In genomic region chr22:36760716-36761115, GRCh38 we compare ENCODE assay signal across 23 cellular contexts. TPM values are rescaled to one million over a fixed set of nuclear protein-coding genes. Genes with fewer than 3 reads are reported as not detected.
DNase-seq lines count a peak whose midpoint lies in the region; ATAC-seq and TF ChIP-seq lines count a peak whose summit lies in the region.
"Had no signal": no experiment of that assay in that cellular context is flagged by ENCODE, and none has a peak within 500 bp of the region (broad histone marks: within the 10 kb centered on the region; RNA-seq: fewer than 3 reads in every experiment).

No MANE protein-coding gene starts in this region.

- no peaks in the 10 kb centered on the region for H3K23me2 ChIP-seq in H9 (ENCODE audit: insufficient read length, low read depth, low read length, poor library complexity, severe bottlenecking)

- H4K5ac ChIP-seq in H9 (ENCODE audit: insufficient read length, low read depth, low read length): no peak overlapping the region

- H2BK120ac ChIP-seq in H9 (ENCODE audit: low read depth, low read length, poor library complexity, severe bottlenecking): no peak overlapping the region

- H3K14ac ChIP-seq in H9 (ENCODE audit: insufficient read depth, low read length): no peak overlapping the region

- H3K27ac Mint-ChIP-seq in H9 (no peak overlapping the region), osteocyte (ENCODE audit: unreplicated experiment) (no peak overlapping the region)
- H3K27ac Mint-ChIP-seq: CD4-positive, alpha-beta T cell; T-helper 1 cell treated with Interleukin-12 subunit alpha and Interleukin-12 subunit beta and Interleukin-4 antibody, amounts not matched to agents 30 μg/mL and 1 μg/mL, for 36 hours had no signal

- in situ Hi-C loops in brain microvascular endothelial cell (cut with HindIII; ENCODE audit: low pct_ligation_motif_present, low sequenced_read_pairs): no loop called here

- no peaks in the 10 kb centered on the region for H3F3A ChIP-seq in PC-3 (ENCODE audit: low read length, unreplicated experiment)

- no CpG with 5 or more reads among the region's 10 CpGs for WGBS in H9 (ENCODE audit: extremely low coverage, insufficient read length, low lambda C conversion rate)

- H3K4me1 Mint-ChIP-seq in H9: peaks cover 2 to 16% of the 10 kb centered on the region in 2 experiments; a peak in 3 of 4 replicates
- H3K4me1 Mint-ChIP-seq in osteocyte (ENCODE audit: unreplicated experiment): no peaks in the 10 kb centered on the region

- H3K36me3 ChIP-seq in PC-3 (ENCODE audit: low read depth, low read length): no peaks in the 10 kb centered on the region
- no peaks in the 10 kb centered on the region for H3K36me3 ChIP-seq in brain microvascular endothelial cell (replicated peaks)
- H3K36me3 ChIP-seq: Peyer's patch had no signal

- peak; percentile 72 for DNase-seq in COR-L47 (lab: John Stamatoyannopoulos, UW)
- peak; percentile 13 for DNase-seq in H9
- DNase-seq in PC-3: no peak
- peak; percentile 51 for DNase-seq in osteocyte (ENCODE audit: extremely low spot score, unreplicated experiment)
- DNase-seq in brain microvascular endothelial cell: no peak
- no peak for DNase-seq in amygdala (lab: John Stamatoyannopoulos, UW)
- no peak for DNase-seq in NCI-H524 treated with DMSO at 0.1 percent for 48 hours (lab: John Stamatoyannopoulos, UW)
- DNase-seq: AML-193; CD4-positive, alpha-beta T cell; KBM-7; MM.1S; NCI-H2029; NCI-H345; NCI-H510A treated with DMSO at 0.1 percent for 48 hours; SIG-M5; SK-N-SH; SW 1271 had no signal

- H3K27me3 ChIP-seq in H9 (ENCODE audit: insufficient read depth, low read length) (no peaks in the 10 kb centered on the region), PC-3 (ENCODE audit: low read length) (no peaks in the 10 kb centered on the region), brain microvascular endothelial cell (replicated peaks) (no peaks in the 10 kb centered on the region)
- H3K27me3 ChIP-seq: BLaER1 treated with 17β-estradiol and CSF1 and Interleukin-3, amounts not matched to agents 10 nM and 100 nM; Peyer's patch had no signal

- no peaks in the 10 kb centered on the region for H3K9me2 ChIP-seq in PC-3 (replicated peaks; ENCODE audit: low read length)
- H3K9me2 ChIP-seq: SK-N-SH had no signal

- H4K20me1 ChIP-seq in H9 (ENCODE audit: control insufficient read depth, insufficient read depth, insufficient read length) (no peaks in the 10 kb centered on the region), PC-3 (ENCODE audit: low read length) (no peaks in the 10 kb centered on the region)
- H4K20me1 ChIP-seq: BLaER1 treated with 17β-estradiol and CSF1 and Interleukin-3, amounts not matched to agents 10 nM and 100 nM had no signal

- POLR2A ChIA-PET in PC-3 (lab: Charles Lee; ENCODE audit: unreplicated experiment): no interaction called here

- H3K79me2 ChIP-seq in H9 (ENCODE audit: insufficient read depth, low read length) (no peaks in the 10 kb centered on the region), PC-3 (ENCODE audit: low read length) (no peaks in the 10 kb centered on the region)

- no peak overlapping the region for H3K18ac ChIP-seq in H9 (ENCODE audit: insufficient read length, low read depth, low read length)

- no peak overlapping the region for H2AFZ ChIP-seq in H9 (ENCODE audit: low read length)
- H2AFZ ChIP-seq in PC-3 (ENCODE audit: low read length): no peak overlapping the region

- H3K9me3 ChIP-seq in H9 (ENCODE audit: control insufficient read depth, low read depth, low read length) (no peaks in the 10 kb centered on the region), PC-3 (ENCODE audit: low read length) (no peaks in the 10 kb centered on the region)
- H3K9me3 ChIP-seq: A549, Peyer's patch, SK-N-SH had no signal

- H3K9ac ChIP-seq in H9 (ENCODE audit: extremely low read depth, insufficient read length, low read length) (no peak overlapping the region), PC-3 (ENCODE audit: low read length) (no peak overlapping the region)
- H3K9ac ChIP-seq: BLaER1 treated with 17β-estradiol and CSF1 and Interleukin-3, amounts not matched to agents 10 nM and 100 nM; SK-N-SH had no signal

- H3K27me3 Mint-ChIP-seq in H9 (ENCODE audit: low read depth) (no peaks in the 10 kb centered on the region), osteocyte (ENCODE audit: unreplicated experiment) (no peaks in the 10 kb centered on the region)
- H3K27me3 Mint-ChIP-seq: CD4-positive, alpha-beta T cell had no signal

- H3T11ph ChIP-seq in H9 (ENCODE audit: low read length): no peak overlapping the region

- H3K36me3 Mint-ChIP-seq in H9 (ENCODE audit: insufficient read depth in 1 of 3, low read depth in 3 of 3) (peaks cover 5 to 32% (median 26%) of the 10 kb centered on the region in 3 experiments; a peak in 6 of 7 replicates), osteocyte (ENCODE audit: unreplicated experiment) (no peaks in the 10 kb centered on the region)

- CTCF ChIA-PET in PC-3 (lab: Charles Lee): no interaction called here

- H3K9me3 Mint-ChIP-seq in H9: no peaks in the 10 kb centered on the region; a peak in 1 of 5 replicates
- H3K9me3 Mint-ChIP-seq in osteocyte (ENCODE audit: unreplicated experiment): no peaks in the 10 kb centered on the region
- H3K9me3 Mint-ChIP-seq: CD4-positive, alpha-beta T cell; T-helper 1 cell treated with Interleukin-12 subunit alpha and Interleukin-12 subunit beta and Interleukin-4 antibody, amounts not matched to agents 30 μg/mL and 1 μg/mL, for 36 hours had no signal

- H4K8ac ChIP-seq in H9 (replicated peaks; ENCODE audit: insufficient read length, low read depth, low read length): no peak overlapping the region

- no peaks in the 10 kb centered on the region for H3K79me1 ChIP-seq in H9 (ENCODE audit: insufficient read depth, low read depth, low read length, poor library complexity, severe bottlenecking)

- TF ChIP-seq CTCF in H9 (conservative IDR thresholded peaks at IDR 0.05) (no peak), PC-3 (conservative IDR thresholded peaks at IDR 0.05; ENCODE audit: low read depth, low read length) (no peak), osteocyte (IDR thresholded peaks at IDR 0.05) (no peak), brain microvascular endothelial cell (IDR thresholded peaks at IDR 0.05; ENCODE audit: low read depth, low read length, missing control alignments) (no peak)

- H3K4me1 ChIP-seq in H9 (ENCODE audit: insufficient read depth, low read length): no peaks in the 10 kb centered on the region
- peaks cover 8% of the 10 kb centered on the region; the same call in 1 of the 2 replicates for H3K4me1 ChIP-seq in PC-3 (ENCODE audit: insufficient read depth, low read length)
- H3K4me1 ChIP-seq: A549 had no signal

- no peak overlapping the region for H2BK12ac ChIP-seq in H9 (ENCODE audit: insufficient read length, low read depth, low read length)

- H3K23ac ChIP-seq in H9 (ENCODE audit: insufficient read length, low read depth, low read length): no peak overlapping the region

- H3K27ac ChIP-seq in H9 (ENCODE audit: insufficient read length, low read depth, low read length): no peak overlapping the region
- H3K27ac ChIP-seq in PC-3 (ENCODE audit: low read length): no peak overlapping the region
- no peak overlapping the region for H3K27ac ChIP-seq in brain microvascular endothelial cell
- H3K27ac ChIP-seq: A549; BLaER1 treated with 17β-estradiol and CSF1 and Interleukin-3, amounts not matched to agents 10 nM and 100 nM had no signal

- ATAC-seq in PC-3: no peak
- ATAC-seq in HG02610 (IDR thresholded peaks at IDR 0.05; ENCODE audit: unreplicated experiment): no peak
- ATAC-seq: A549 had no signal

- BruUV-seq in PC-3 (replicated peaks; lab: Mats Ljungman, UMichigan): TSS peak; percentile 8

- H2BK15ac ChIP-seq in H9 (ENCODE audit: low read depth, low read length): no peak overlapping the region

- H2BK5ac ChIP-seq in H9 (ENCODE audit: insufficient read length, low read length): no peak overlapping the region

- H3K4me3 ChIP-seq in PC-3 (ENCODE audit: low read length) (no peak overlapping the region), brain microvascular endothelial cell (ENCODE audit: low read depth, low read length) (no peak overlapping the region)
- H3K4me3 ChIP-seq: A549; BLaER1 treated with 17β-estradiol and CSF1 and Interleukin-3, amounts not matched to agents 10 nM and 100 nM; Peyer's patch had no signal

- intact Hi-C loops in PC-3 (cut with micrococcal nuclease): no loop called here

- no peak overlapping the region for H2BK20ac ChIP-seq in H9 (ENCODE audit: low read depth, low read length, poor library complexity, severe bottlenecking)

- no peak overlapping the region for H3K56ac ChIP-seq in H9 (ENCODE audit: insufficient read length, low read depth, low read length)

- H2AK5ac ChIP-seq in H9 (ENCODE audit: insufficient read length, low read length): no peak overlapping the region

- no peak overlapping the region for H3K4me3 Mint-ChIP-seq in H9
- no peak overlapping the region for H3K4me3 Mint-ChIP-seq in osteocyte (ENCODE audit: unreplicated experiment)
- H3K4me3 Mint-ChIP-seq: CD4-positive, alpha-beta T cell; T-helper 1 cell treated with Interleukin-12 subunit alpha and Interleukin-12 subunit beta and Interleukin-4 antibody, amounts not matched to agents 30 μg/mL and 1 μg/mL, for 36 hours had no signal

- no peak overlapping the region for H3K4me2 ChIP-seq in H9 (ENCODE audit: insufficient read depth, insufficient read length, low read length)
- no peak overlapping the region for H3K4me2 ChIP-seq in PC-3 (ENCODE audit: low read length)
- H3K4me2 ChIP-seq: A549, SK-N-SH had no signal

- H4K91ac ChIP-seq in H9 (ENCODE audit: insufficient read length, low read depth, low read length): no peak overlapping the region

- H3K4ac ChIP-seq in H9 (ENCODE audit: low read depth, low read length): no peak overlapping the region

RNA-seq across cellular contexts. Expression of gene IFT27, which starts 15.2 kb away (rescaled TPM):
- total RNA-seq in H9 (2021) (40.7 and 43.4 TPM in 2 replicates), PC-3 (2014; rRNA removed) (19.9 and 23.3 TPM in 2 replicates), osteocyte (30.5 and 36.9 TPM in 2 replicates)

RNA-seq across cellular contexts. Expression of gene PVALB, which starts 56.1 kb away (rescaled TPM):
- 2.7 and 3.0 TPM in 2 replicates for total RNA-seq in H9 (2021)
- total RNA-seq in PC-3 (2014; rRNA removed): not detected in 2 replicates
- 0.94 TPM in 1 of 2 replicates, not detected in the other for total RNA-seq in osteocyte
- total RNA-seq: CD4-positive, alpha-beta T cell; Peyer's patch had no signal

RNA-seq across cellular contexts. Expression of gene CACNG2, which starts 57.2 kb away (rescaled TPM):
- not detected in 2 replicates for total RNA-seq in H9 (2021)
- not detected in 2 replicates for total RNA-seq in PC-3 (2014; rRNA removed)
- total RNA-seq in osteocyte: not detected in 2 replicates
- total RNA-seq: CD4-positive, alpha-beta T cell; H1; Peyer's patch had no signal

Comparison
In these comparisons a context has a peak if more than half of its experiments do, and no peak if none do; other contexts are left out.
1. DNase-seq: peak in COR-L47 (single experiment), H9 (single experiment) and osteocyte (single experiment); none in PC-3 (single experiment), brain microvascular endothelial cell (single experiment), amygdala (0 of 56) and NCI-H524 treated with DMSO at 0.1 percent for 48 hours (single experiment).